Comparison of ENCODE assay signal across 17 cellular contexts in the genomic region with DNA sequence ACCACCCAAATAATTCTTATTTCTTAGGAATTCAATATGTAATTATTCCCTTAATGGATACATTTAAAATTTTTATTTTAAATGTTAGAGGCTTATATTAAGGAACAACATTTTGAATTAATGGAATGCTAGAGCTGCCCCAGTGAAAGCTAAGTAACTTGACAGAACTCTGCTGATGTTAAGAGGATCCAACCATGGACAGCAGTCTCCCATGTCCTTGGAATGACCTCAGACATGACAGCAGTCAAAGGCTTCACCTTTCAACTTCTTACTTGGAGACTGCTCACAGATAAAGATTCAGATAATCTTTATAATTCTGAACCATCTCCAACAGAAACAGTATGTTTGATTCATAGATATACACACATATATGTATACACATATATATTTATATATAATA. TPM values are rescaled to one million over a fixed set of nuclear protein-coding genes. Genes with fewer than 3 reads are reported as not detected.
DNase-seq lines count a peak whose midpoint lies in the region; ATAC-seq, FAIRE-seq and TF ChIP-seq lines count a peak whose summit lies in the region.
"Had no signal": no experiment of that assay in that cellular context is flagged by ENCODE, and none has a peak within 500 bp of the region (broad histone marks: within the 10 kb centered on the region; RNA-seq: fewer than 3 reads in every experiment).

No MANE protein-coding gene starts in this region.

- H3K36me3 ChIP-seq in GM12878 (ENCODE audit: control insufficient read depth in 2 of 2, insufficient read depth in 2 of 2, low read length in 1 of 2): no peaks in the 10 kb centered on the region
- H3K36me3 ChIP-seq: BLaER1 had no signal

- RAD21 ChIA-PET in GM12878 (lab: Charles Lee; ENCODE audit: unreplicated experiment): no interaction called here

- FAIRE-seq in A549 (lab: Jason Lieb, UNC) (no peak), GM12878 (lab: Jason Lieb, UNC) (no peak)

- no peak for TF ChIP-seq CTCF in A549 (IDR thresholded peaks at IDR 0.05)
- TF ChIP-seq CTCF in GM12878 (IDR thresholded peaks at IDR 0.05 in 2 of 3, conservative IDR thresholded peaks at IDR 0.05 in 1 of 3; ENCODE audit: control insufficient read depth in 2 of 3, extremely low read depth in 1 of 3, insufficient read depth in 1 of 3, low read depth in 3 of 3, low read length in 3 of 3): no peak

- H3K4me3 ChIP-seq in A549 (no peak overlapping the region), GM12878 (no peak overlapping the region)
- H3K4me3 ChIP-seq: BLaER1, GM23248 had no signal

- no peak overlapping the region for H3K27ac ChIP-seq in A549
- no peak overlapping the region for H3K27ac ChIP-seq in GM12878 (ENCODE audit: control insufficient read depth, insufficient read depth)
- H3K27ac ChIP-seq: 22Rv1, BLaER1, GM23248 had no signal

- H3K4me1 ChIP-seq in A549: no peaks in the 10 kb centered on the region
- peaks cover 5% of the 10 kb centered on the region for H3K4me1 ChIP-seq in GM12878 (ENCODE audit: control insufficient read depth, insufficient read depth, low read length)

- ATAC-seq in A549 (no peak), GM12878 (no peak)

- DNase-seq in NCI-H82 (lab: John Stamatoyannopoulos, UW) (peak; percentile 6), NCI-H82 treated with DMSO at 0.1 percent for 48 hours (lab: John Stamatoyannopoulos, UW; ENCODE audit: unreplicated experiment) (no peak), A549 (ENCODE audit: low read depth in 1 of 2, low spot score in 1 of 2) (no peak), GM12878 (ENCODE audit: low read depth, low spot score) (no peak), left kidney (ENCODE audit: low read depth, low spot score) (peak; percentile 29), NCI-H524 treated with DMSO at 0.1 percent for 48 hours (lab: John Stamatoyannopoulos, UW) (no peak), GDM1 (lab: John Stamatoyannopoulos, UW) (no peak)
- no peak for DNase-seq in stimulated activated CD4-positive, alpha-beta T cell treated with anti-CD3 and anti-CD28 coated beads, Interleukin-15, amount 100 ng/mL, for 24 hours
- DNase-seq: AML-193; Caco-2; CD8-positive, alpha-beta memory T cell; DND-41; GF-D8; GM23248; H7 had no signal

- TF ChIP-seq EP300 in A549 (IDR thresholded peaks at IDR 0.05) (no peak), GM12878 (IDR thresholded peaks at IDR 0.05; ENCODE audit: borderline replicate concordance in 1 of 2, control insufficient read depth in 1 of 2, low read depth in 2 of 2, low read length in 2 of 2) (no peak)

- H3K9me3 ChIP-seq in A549 (no peaks in the 10 kb centered on the region), GM12878 (replicated peaks; ENCODE audit: control insufficient read depth, insufficient read depth, low read length) (peaks cover 4% of the 10 kb centered on the region; the same call in 2 of the 3 replicates)
- H3K9me3 ChIP-seq: Caco-2 had no signal

- no peak overlapping the region for H2AFZ ChIP-seq in GM12878 (ENCODE audit: control insufficient read depth, low read depth, low read length)
- H2AFZ ChIP-seq: GM23248 had no signal

- POLR2A ChIA-PET in A549 (lab: Yijun Ruan, JAX): no interaction called here
- POLR2A ChIA-PET in GM12878 (lab: Charles Lee): no interaction called here

- H3K9ac ChIP-seq in GM12878 (ENCODE audit: control insufficient read depth, insufficient read depth, low read length): no peak overlapping the region
- H3K9ac ChIP-seq: BLaER1, GM23248 had no signal

- SMC1A ChIA-PET in GM12878 (lab: Charles Lee; ENCODE audit: uncharacterized antibody, unreplicated experiment): interaction anchor here (1.2 to 1.9 kb wide), 2 partner anchors 10 kb away, joined by 4 to 7 read pairs; no protein-coding TSS in a partner anchor

- in situ Hi-C loops in GM12878 (cut with MboI): no loop called here

- no peaks in the 10 kb centered on the region; a peak in 1 of 4 replicates for H3K27me3 ChIP-seq in GM12878 (replicated peaks in 1 of 2; ENCODE audit: control insufficient read depth in 2 of 2, insufficient read depth in 2 of 2, low read length in 1 of 2)

- H3K4me2 ChIP-seq in A549 (no peak overlapping the region), GM12878 (ENCODE audit: control insufficient read depth, insufficient read depth) (no peak overlapping the region)
- H3K4me2 ChIP-seq: BLaER1 had no signal

- no peak for TF ChIP-seq POLR2A in A549 (IDR thresholded peaks at IDR 0.05; ENCODE audit: low read length)
- TF ChIP-seq POLR2A in GM12878 (IDR thresholded peaks at IDR 0.05; ENCODE audit: low read depth, low read length): no peak

- no TSS peak for BruUV-seq in GM12878 (replicated peaks; lab: Mats Ljungman, UMichigan)

- TF ChIP-seq RAD21 in A549 (conservative IDR thresholded peaks at IDR 0.05 in 1 of 2, IDR thresholded peaks at IDR 0.05 in 1 of 2): no peak
- TF ChIP-seq RAD21 in GM12878 (IDR thresholded peaks at IDR 0.05; ENCODE audit: insufficient read depth, low read depth, low read length): no peak

- intact Hi-C loops in GM12878 (cut with micrococcal nuclease; ENCODE audit: unreplicated experiment): no loop called here

- no peaks in the 10 kb centered on the region for H3K79me2 ChIP-seq in GM12878 (ENCODE audit: control insufficient read depth, insufficient read depth, low read length)

- CTCF ChIA-PET in A549 (lab: Yijun Ruan, JAX): no interaction called here
- CTCF ChIA-PET in GM12878 (lab: Yijun Ruan, JAX): interaction anchor here (0.9 to 1.5 kb wide), 2 partner anchors 44 to 202 kb away, joined by 3 read pairs; no protein-coding TSS in a partner anchor

- no peaks in the 10 kb centered on the region for H4K20me1 ChIP-seq in GM12878 (ENCODE audit: control insufficient read depth, insufficient read depth)

TF ChIP-seq in GM12878, 131 proteins besides CTCF, POLR2A, EP300 and RAD21 (continues in another document):
- TF ChIP-seq, protein P1, sequence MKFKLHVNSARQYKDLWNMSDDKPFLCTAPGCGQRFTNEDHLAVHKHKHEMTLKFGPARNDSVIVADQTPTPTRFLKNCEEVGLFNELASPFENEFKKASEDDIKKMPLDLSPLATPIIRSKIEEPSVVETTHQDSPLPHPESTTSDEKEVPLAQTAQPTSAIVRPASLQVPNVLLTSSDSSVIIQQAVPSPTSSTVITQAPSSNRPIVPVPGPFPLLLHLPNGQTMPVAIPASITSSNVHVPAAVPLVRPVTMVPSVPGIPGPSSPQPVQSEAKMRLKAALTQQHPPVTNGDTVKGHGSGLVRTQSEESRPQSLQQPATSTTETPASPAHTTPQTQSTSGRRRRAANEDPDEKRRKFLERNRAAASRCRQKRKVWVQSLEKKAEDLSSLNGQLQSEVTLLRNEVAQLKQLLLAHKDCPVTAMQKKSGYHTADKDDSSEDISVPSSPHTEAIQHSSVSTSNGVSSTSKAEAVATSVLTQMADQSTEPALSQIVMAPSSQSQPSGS (IDR thresholded peaks at IDR 0.05; ENCODE audit: low read length): no peak
- TF ChIP-seq FOS (IDR thresholded peaks at IDR 0.05; ENCODE audit: borderline replicate concordance, extremely low read depth, insufficient read length) (no peak), CHD4 (IDR thresholded peaks at IDR 0.05) (no peak)

RNA-seq across cellular contexts. Expression of a gene that starts 17.2 kb away (rescaled TPM):
- polyA plus RNA-seq in A549 (2011; rRNA removed) (0.37 and 0.48 TPM in 2 replicates), A549 (2017; fragmentation: RNase III; extraction: RNeasy Plus Mini Kit Qiagen cat#74134 plus additional on column Dnase treatment) (0.12 to 0.18 TPM in 2 of 3 replicates, not detected in the other), GM12878 (2011; rRNA removed) (0.08 and 0.10 TPM in 2 replicates), GM12878 (2014; fragmentation: Illumina TruSeq; extraction: Trizol) (not detected in 2 replicates), GM12878 (2014; fragmentation: Nextera tagmentation; extraction: Ambion mirVana) (under 1 TPM in 1 of 2 experiments, not detected in 1; 0.04 TPM), GM12878 (2014; rRNA removed) (not detected in 2 replicates), GM12878 (2016; fragmentation: Nextera tagmentation; extraction: Ambion mirVana) (under 1 TPM in 1 of 2 experiments, not detected in 1; 0.43 TPM)
- polyA plus RNA-seq in A549 (2012; cell fraction: cytosol; rRNA removed): 0.54 and 0.61 TPM in 2 replicates
- 0.62 and 0.90 TPM in 2 replicates for polyA plus RNA-seq in A549 (2012; cell fraction: nucleus; rRNA removed)
- polyA minus RNA-seq in A549 (2011; rRNA and poly(A)+ RNA removed): 0.70 and 1.7 TPM in 2 replicates
- total RNA-seq in GM12878 (2013; cell fraction: nucleolus; rRNA removed): 1.8 and 3.8 TPM in 2 replicates
- total RNA-seq in GM12878 (2014; rRNA removed) (not detected in 2 replicates), GM12878 (2014; rRNA removed; fragmentation: Illumina TruSeq; extraction: Trizol) (not detected in 2 replicates), GM12878 (2021) (not detected in 2 replicates)
- 0.35 TPM for polyA plus RNA-seq in GM12878 (2011; ENCODE audit: low read depth)
- polyA plus RNA-seq in GM12878 (2011; cell fraction: cytosol; rRNA removed): 0.10 and 0.12 TPM in 2 replicates
- 0.21 TPM in 1 of 2 replicates, not detected in the other for polyA plus RNA-seq in GM12878 (2011; cell fraction: nucleus; rRNA removed)
- 0.48 and 0.50 TPM in 2 replicates for polyA plus RNA-seq in GM12878 (2012)
- polyA minus RNA-seq in GM12878 (2011; rRNA and poly(A)+ RNA removed): 0.10 and 0.15 TPM in 2 replicates
- polyA minus RNA-seq in GM12878 (2011; cell fraction: cytosol; rRNA and poly(A)+ RNA removed): not detected in 2 replicates
- 0.60 TPM in 1 of 2 replicates, not detected in the other for polyA minus RNA-seq in GM12878 (2011; cell fraction: nucleus; rRNA and poly(A)+ RNA removed)
- total RNA-seq: CD8-positive, alpha-beta memory T cell; GM23248 had no signal
- polyA plus RNA-seq: CD8-positive, alpha-beta memory T cell had no signal

RNA-seq across cellular contexts. Expression of a gene that starts 46.5 kb away (rescaled TPM):
- polyA plus RNA-seq in A549 (2011; rRNA removed) (0.04 and 0.06 TPM in 2 replicates), A549 (2017; fragmentation: RNase III; extraction: RNeasy Plus Mini Kit Qiagen cat#74134 plus additional on column Dnase treatment) (0.03 TPM in 1 of 3 replicates, not detected in the others), GM12878 (2011; rRNA removed) (0.35 TPM in 1 of 2 replicates, not detected in the other), GM12878 (2014; fragmentation: Illumina TruSeq; extraction: Trizol) (1.3 and 2.1 TPM in 2 replicates), GM12878 (2014; fragmentation: Nextera tagmentation; extraction: Ambion mirVana) (1 to 10 TPM; 1.2 to 2.1 TPM), GM12878 (2014; rRNA removed) (0.85 and 0.89 TPM in 2 replicates), GM12878 (2016; fragmentation: Nextera tagmentation; extraction: Ambion mirVana) (1 to 10 TPM; 2.4 to 3.1 TPM)
- not detected in 2 replicates for polyA plus RNA-seq in A549 (2012; cell fraction: cytosol; rRNA removed)
- not detected in 2 replicates for polyA plus RNA-seq in A549 (2012; cell fraction: nucleus; rRNA removed)
- not detected in 2 replicates for polyA minus RNA-seq in A549 (2011; rRNA and poly(A)+ RNA removed)
- 0.61 and 1.0 TPM in 2 replicates for total RNA-seq in GM12878 (2013; cell fraction: nucleolus; rRNA removed)
- total RNA-seq in GM12878 (2014; rRNA removed) (0.85 and 1.4 TPM in 2 replicates), GM12878 (2014; rRNA removed; fragmentation: Illumina TruSeq; extraction: Trizol) (2.3 TPM in 2 replicates), GM12878 (2021) (1.3 and 1.5 TPM in 2 replicates)
- polyA plus RNA-seq in GM12878 (2011; ENCODE audit: low read depth): 0.42 TPM
- polyA plus RNA-seq in GM12878 (2011; cell fraction: cytosol; rRNA removed): not detected in 2 replicates
- polyA plus RNA-seq in GM12878 (2011; cell fraction: nucleus; rRNA removed): not detected in 2 replicates
- polyA plus RNA-seq in GM12878 (2012): 2.2 and 3.8 TPM in 2 replicates
- not detected in 2 replicates for polyA minus RNA-seq in GM12878 (2011; rRNA and poly(A)+ RNA removed)
- polyA minus RNA-seq in GM12878 (2011; cell fraction: cytosol; rRNA and poly(A)+ RNA removed): not detected in 2 replicates
- not detected in 2 replicates for polyA minus RNA-seq in GM12878 (2011; cell fraction: nucleus; rRNA and poly(A)+ RNA removed)
- total RNA-seq: Caco-2; CD8-positive, alpha-beta memory T cell had no signal
- polyA plus RNA-seq: CD8-positive, alpha-beta memory T cell had no signal

Comparison
In these comparisons a context has a peak if more than half of its experiments do, and no peak if none do; other contexts are left out.
1. DNase-seq: peak in NCI-H82 (single experiment) and left kidney (single experiment); none in NCI-H82 treated with DMSO at 0.1 percent for 48 hours (single experiment), A549 (0 of 2), GM12878 (single experiment), NCI-H524 treated with DMSO at 0.1 percent for 48 hours (single experiment), stimulated activated CD4-positive, alpha-beta T cell treated with anti-CD3 and anti-CD28 coated beads, Interleukin-15, amount 100 ng/mL, for 24 hours (single experiment) and GDM1 (single experiment).